In the genomic region with DNA sequence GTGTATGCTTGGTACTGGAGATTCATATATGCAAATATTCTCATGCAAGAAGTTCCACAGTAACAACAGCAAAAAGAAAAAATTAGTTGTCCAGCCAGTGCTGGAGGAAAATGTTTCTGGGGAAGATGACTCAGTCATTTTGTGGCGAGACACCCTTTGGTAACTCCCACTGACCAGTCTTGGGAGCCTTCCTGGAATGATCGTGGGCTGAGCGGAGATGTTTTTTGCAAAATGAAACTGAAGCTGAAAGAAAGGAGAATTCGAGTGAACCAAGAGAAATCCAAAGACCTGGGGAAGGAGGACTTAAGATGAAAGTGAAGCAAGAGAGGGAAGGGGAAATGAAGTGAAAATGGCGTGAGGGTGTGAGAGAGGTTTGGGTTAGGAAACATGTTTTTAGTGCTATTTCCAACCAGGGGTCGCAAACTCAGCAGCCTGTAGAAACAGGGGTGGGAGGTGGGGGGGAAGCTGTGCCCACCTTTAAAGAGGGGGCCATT, we compare ENCODE assay signal across 8 cellular contexts. TPM values are rescaled to one million over a fixed set of nuclear protein-coding genes. Genes with fewer than 3 reads are reported as not detected.
DNase-seq lines count a peak whose midpoint lies in the region; ATAC-seq and TF ChIP-seq lines count a peak whose summit lies in the region.

No MANE protein-coding gene starts in this region.

- peak overlapping the region; percentile 26 to 52 (median 45) for H3K9ac ChIP-seq in skeletal muscle tissue (ENCODE audit: low read depth in 1 of 3, low read length in 3 of 3)

- peak overlapping the region; percentile 7 to 98 (median 93) for H3K27ac Mint-ChIP-seq in IgD-negative memory B cell
- H3K27ac Mint-ChIP-seq in activated T-cell treated with anti-CD3 and anti-CD28 coated beads, Interleukin-2, amount 50 U/mL, for 72 hours = peak overlapping the region; percentile 81

- intact Hi-C loops in heart right ventricle (cut with DNase I) = loop anchor here in 3 of 10 donors (10.0 kb wide), 2 partner anchors 46 to 56 kb away; partner anchors contain the start of gene SYT17 (in 2 of the 3)

- H3K4me3 ChIP-seq in AG09309 (ENCODE audit: control insufficient read depth, low read depth, low read length) (peak overlapping the region; percentile 65), heart right ventricle (peak overlapping the region in 9 of 10 donors; percentile 18 to 89 (median 34)), skeletal muscle tissue (ENCODE audit: low read length in 3 of 3) (peak overlapping the region; percentile 8 to 70 (median 55))

- no peak for TF ChIP-seq CTCF in AG09309 (IDR thresholded peaks at IDR 0.05; ENCODE audit: control insufficient read depth, insufficient read depth, low read depth, low read length, missing control alignments)
- TF ChIP-seq CTCF in heart right ventricle (IDR thresholded peaks at IDR 0.05) = no peak

- no peaks in the 10 kb centered on the region for H3K9me3 ChIP-seq in heart right ventricle
- no peaks in the 10 kb centered on the region for H3K9me3 ChIP-seq in skeletal muscle tissue (ENCODE audit: control insufficient read depth in 3 of 3, low read length in 3 of 3)

- H3K27me3 Mint-ChIP-seq in IgD-negative memory B cell = no peaks in the 10 kb centered on the region
- no peaks in the 10 kb centered on the region for H3K27me3 Mint-ChIP-seq in activated T-cell treated with anti-CD3 and anti-CD28 coated beads, Interleukin-2, amount 50 U/mL, for 72 hours (ENCODE audit: low read depth)

- H3K27ac ChIP-seq in heart right ventricle (peak overlapping the region in 9 of 10 donors; percentile 59 to 99 (median 81)), skeletal muscle tissue (ENCODE audit: low read depth, low read length) (peak overlapping the region; percentile 91)

- H3K4me3 Mint-ChIP-seq in IgD-negative memory B cell = peak overlapping the region; percentile 75 to 98 (median 86)
- H3K4me3 Mint-ChIP-seq in activated T-cell treated with anti-CD3 and anti-CD28 coated beads, Interleukin-2, amount 50 U/mL, for 72 hours = peak overlapping the region; percentile 80 to 85

- H3K36me3 ChIP-seq in heart right ventricle (peaks cover 0 to 61% (median 4%) of the 10 kb centered on the region in 9 donors), skeletal muscle tissue (ENCODE audit: control insufficient read depth in 3 of 3, insufficient read depth in 3 of 3, low read length in 3 of 3) (peaks cover 7 to 12% (median 9%) of the 10 kb centered on the region in 3 donors)

- 36 to 37% methylated on average over 6 of the region's 6 CpGs for WGBS in heart right ventricle, 2 donors

- H3K4me1 Mint-ChIP-seq in IgD-negative memory B cell = peaks cover 25 to 27% (median 27%) of the 10 kb centered on the region in 3 donors
- peaks cover 31% of the 10 kb centered on the region for H3K4me1 Mint-ChIP-seq in activated T-cell treated with anti-CD3 and anti-CD28 coated beads, Interleukin-2, amount 50 U/mL, for 72 hours (ENCODE audit: low read depth)

- H3K9me3 Mint-ChIP-seq in IgD-negative memory B cell = no peaks in the 10 kb centered on the region
- no peaks in the 10 kb centered on the region for H3K9me3 Mint-ChIP-seq in activated T-cell treated with anti-CD3 and anti-CD28 coated beads, Interleukin-2, amount 50 U/mL, for 72 hours

- H3K27me3 ChIP-seq in heart right ventricle = peaks cover 0 to 4% (median 0%) of the 10 kb centered on the region in 7 donors
- no peaks in the 10 kb centered on the region for H3K27me3 ChIP-seq in skeletal muscle tissue (ENCODE audit: control insufficient read depth in 3 of 3, insufficient read depth in 3 of 3, low read length in 3 of 3)

- peak; percentile 52 to 57 for ATAC-seq in activated T-cell treated with anti-CD3 and anti-CD28 coated beads, Interleukin-2, amount 50 U/mL, for 72 hours (replicated peaks in 1 of 2)
- ATAC-seq in heart right ventricle = peak in 6 of 8 donors; percentile 26 to 67 (median 58)
- ATAC-seq in GM21447 (IDR thresholded peaks at IDR 0.05; ENCODE audit: unreplicated experiment) = no peak
- ATAC-seq in GM19023 (IDR thresholded peaks at IDR 0.05; ENCODE audit: unreplicated experiment) = no peak

- DNase-seq in AG09309 (ENCODE audit: low read depth) = peak; percentile 79
- DNase-seq in activated T-cell treated with anti-CD3 and anti-CD28 coated beads, Interleukin-2, amount 50 U/mL, for 72 hours = peak; percentile 40 to 46
- DNase-seq in heart right ventricle = peak in 1 of 2 donors; percentile 68
- DNase-seq in cerebellar nuclear complex (lab: John Stamatoyannopoulos, UW) = no peak

- peaks cover 1% of the 10 kb centered on the region for H3K36me3 Mint-ChIP-seq in IgD-negative memory B cell
- H3K36me3 Mint-ChIP-seq in activated T-cell treated with anti-CD3 and anti-CD28 coated beads, Interleukin-2, amount 50 U/mL, for 72 hours (ENCODE audit: insufficient read depth in 2 of 2) = no peaks in the 10 kb centered on the region

- H3K4me1 ChIP-seq in heart right ventricle (peaks cover 20 to 73% (median 58%) of the 10 kb centered on the region in 9 donors), skeletal muscle tissue (ENCODE audit: control insufficient read depth in 3 of 3, insufficient read depth in 3 of 3, low read length in 3 of 3) (peaks cover 38 to 55% (median 41%) of the 10 kb centered on the region in 3 donors)

RNA-seq across cellular contexts. Expression of gene ITPRIPL2, which starts 5.2 kb away (rescaled TPM):
- polyA plus RNA-seq in IgD-negative memory B cell = 4.7 TPM
- 1 to 10 TPM; 6.7 to 9.3 TPM for total RNA-seq in activated T-cell treated with anti-CD3 and anti-CD28 coated beads, Interleukin-2, amount 50 U/mL, for 72 hours
- total RNA-seq in heart right ventricle = 10 to 100 TPM; 11.5 to 30.6 (median 13.8) TPM
- polyA plus RNA-seq in heart right ventricle = 1 to 10 TPM; 5.0 to 5.2 TPM
- total RNA-seq in skeletal muscle tissue = 33.4 TPM

RNA-seq across cellular contexts. Expression of gene SYT17, which starts 49.1 kb away (rescaled TPM):
- polyA plus RNA-seq in IgD-negative memory B cell (3.2 TPM), heart right ventricle (under 1 TPM; 0.41 to 0.51 TPM)
- under 1 TPM; 0.36 to 0.39 TPM for total RNA-seq in activated T-cell treated with anti-CD3 and anti-CD28 coated beads, Interleukin-2, amount 50 U/mL, for 72 hours
- total RNA-seq in heart right ventricle (1 to 10 TPM in 3 of 10 donors, under 1 TPM in 7; 0.20 to 1.3 (median 0.69) TPM), skeletal muscle tissue (2.6 TPM)

RNA-seq across cellular contexts. Expression of gene COQ7, which starts 51.6 kb away (rescaled TPM):
- 15.4 TPM for polyA plus RNA-seq in IgD-negative memory B cell
- total RNA-seq in activated T-cell treated with anti-CD3 and anti-CD28 coated beads, Interleukin-2, amount 50 U/mL, for 72 hours = 10 to 100 TPM; 16.5 to 16.6 TPM
- 10 to 100 TPM; 37.0 to 52.9 (median 43.6) TPM for total RNA-seq in heart right ventricle
- 10 to 100 TPM; 21.3 to 24.2 TPM for polyA plus RNA-seq in heart right ventricle
- 25.1 TPM for total RNA-seq in skeletal muscle tissue

Comparison
In these comparisons a context has a peak if more than half of its experiments do, and no peak if none do; other contexts are left out.
1. DNase-seq: peak in AG09309 (single experiment) and activated T-cell treated with anti-CD3 and anti-CD28 coated beads, Interleukin-2, amount 50 U/mL, for 72 hours (2 of 2); none in cerebellar nuclear complex (0 of 2).
2. ATAC-seq: peak in activated T-cell treated with anti-CD3 and anti-CD28 coated beads, Interleukin-2, amount 50 U/mL, for 72 hours (2 of 2) and heart right ventricle (6 of 8); none in GM21447 (single experiment) and GM19023 (single experiment).
3. Peak in every context shown above with its lines, with median percentiles within 50 percentile points of each other: H3K4me3 ChIP-seq.